In genomic region chr14:20469890-20470858, GRCh38 we compare ENCODE assay signal across 8 cellular contexts. TPM values are rescaled to one million over a fixed set of nuclear protein-coding genes. Genes with fewer than 3 reads are reported as not detected.
A peak's percentile ranks its signal among the peaks of the same experiment; 100 is the strongest.
DNase-seq lines count a peak whose midpoint lies in the region; ATAC-seq and TF ChIP-seq lines count a peak whose summit lies in the region.

No MANE protein-coding gene starts in this region.

- no peak for TF ChIP-seq CTCF in CD4-positive, alpha-beta T cell (IDR thresholded peaks at IDR 0.05)
- TF ChIP-seq CTCF in gastroesophageal sphincter (IDR thresholded peaks at IDR 0.05) (no peak), upper lobe of left lung (IDR thresholded peaks at IDR 0.05) (no peak)

- peaks cover 51% of the 10 kb centered on the region for H3K36me3 Mint-ChIP-seq in CD4-positive, alpha-beta T cell (ENCODE audit: low read depth)

- 5 to 7% methylated on average over 7 to 11 of the region's 14 CpGs for WGBS in gastroesophageal sphincter (ENCODE audit: low coverage in 1 of 2), 2 donors
- WGBS in upper lobe of left lung, 2 donors = 0% methylated on average over 14 of the region's 14 CpGs

- POLR2A ChIA-PET in CD4-positive, alpha-beta T cell (lab: Charles Lee) = interaction anchor here (0.7 to 4.8 kb wide), 18 partner anchors 9 to 213 kb away, joined by 3 to 43 read pairs (median 6); partner anchors contain the start of genes APEX1, OSGEP, PARP2 and PIP4P1

- H3K27me3 ChIP-seq in CD4-positive, alpha-beta T cell (ENCODE audit: control insufficient read depth, insufficient read depth, low read length) = no peaks in the 10 kb centered on the region
- H3K27me3 ChIP-seq in gastroesophageal sphincter (no peaks in the 10 kb centered on the region), upper lobe of left lung (no peaks in the 10 kb centered on the region)

- H3K36me3 ChIP-seq in gastroesophageal sphincter = peaks cover 0 to 29% of the 10 kb centered on the region in 2 donors
- peaks cover 0 to 31% (median 23%) of the 10 kb centered on the region in 4 donors for H3K36me3 ChIP-seq in upper lobe of left lung

- TF ChIP-seq EP300 in gastroesophageal sphincter (IDR thresholded peaks at IDR 0.05) (no peak), upper lobe of left lung (IDR thresholded peaks at IDR 0.05) (peak in 1 of 4 donors; percentile 12)

- peaks cover 58% of the 10 kb centered on the region for H3K4me1 Mint-ChIP-seq in CD4-positive, alpha-beta T cell (ENCODE audit: low read depth)

- peak overlapping the region; percentile 98 for H3K4me3 Mint-ChIP-seq in CD4-positive, alpha-beta T cell

- no peak for TF ChIP-seq POLR2A in gastroesophageal sphincter (IDR thresholded peaks at IDR 0.05)
- TF ChIP-seq POLR2A in upper lobe of left lung (IDR thresholded peaks at IDR 0.05) = no peak

- peak in 8 of 10 experiments; percentile 15 to 50 (median 34) for DNase-seq in CD4-positive, alpha-beta T cell
- DNase-seq in RPMI7951 (ENCODE audit: low read depth) (peak; percentile 64), nucleus accumbens (lab: John Stamatoyannopoulos, UW) (peak in 29 of 56 donors; percentile 5 to 73 (median 37)), upper lobe of left lung (peak in 1 of 2 donors; percentile 73)
- peak; percentile 83 for DNase-seq in activated effector memory CD4-positive, alpha-beta T cell treated with anti-CD3 and anti-CD28 coated beads, Interleukin-2, amount 50 U/mL, for 16 hours

- H3K27me3 Mint-ChIP-seq in CD4-positive, alpha-beta T cell = no peaks in the 10 kb centered on the region

- peak overlapping the region; percentile 81 for H3K27ac ChIP-seq in CD4-positive, alpha-beta T cell (ENCODE audit: low read depth, low read length)
- peak overlapping the region; percentile 66 to 95 (median 87) for H3K27ac ChIP-seq in gastroesophageal sphincter
- H3K27ac ChIP-seq in upper lobe of left lung = peak overlapping the region; percentile 88 to 97 (median 94)

- intact Hi-C loops in CD4-positive, alpha-beta T cell (cut with DNase I, micrococcal nuclease) = loop anchor here (1.0 to 10.0 kb wide), 7 partner anchors 7 to 615 kb away; partner anchors contain the start of genes APEX1 (in 2 of the 2), OSGEP (in 1 of the 2) and PARP2 (in 1 of the 2)

- H3K9me3 ChIP-seq in CD4-positive, alpha-beta T cell (ENCODE audit: control insufficient read depth, low read length) = no peaks in the 10 kb centered on the region
- H3K9me3 ChIP-seq in gastroesophageal sphincter = no peaks in the 10 kb centered on the region
- H3K9me3 ChIP-seq in upper lobe of left lung = no peaks in the 10 kb centered on the region

- peak; percentile 54 for ATAC-seq in CD4-positive, alpha-beta T cell (ENCODE audit: poor library complexity)
- peak; percentile 43 for ATAC-seq in GM19455 (IDR thresholded peaks at IDR 0.05; ENCODE audit: unreplicated experiment)
- peak; percentile 24 for ATAC-seq in HG03565 (IDR thresholded peaks at IDR 0.05; ENCODE audit: unreplicated experiment)
- peak; percentile 65 for ATAC-seq in gastroesophageal sphincter
- ATAC-seq in upper lobe of left lung (ENCODE audit: low FRiP score in 2 of 2) = peak; percentile 80 to 88

- H3K9me3 Mint-ChIP-seq in CD4-positive, alpha-beta T cell = no peaks in the 10 kb centered on the region

- peak overlapping the region; percentile 92 for H3K27ac Mint-ChIP-seq in CD4-positive, alpha-beta T cell

- peaks cover 0 to 21% (median 10%) of the 10 kb centered on the region in 3 donors for H3K4me1 ChIP-seq in gastroesophageal sphincter
- H3K4me1 ChIP-seq in upper lobe of left lung = peaks cover 14 to 33% (median 22%) of the 10 kb centered on the region in 4 donors

- CTCF ChIA-PET in CD4-positive, alpha-beta T cell (lab: Charles Lee) = interaction anchor here (1.0 to 1.6 kb wide), 4 partner anchors 12 to 57 kb away, joined by 3 to 7 read pairs (median 6); partner anchors contain the start of genes APEX1, OSGEP and TEP1

- peak overlapping the region; percentile 61 to 83 for H3K4me3 ChIP-seq in gastroesophageal sphincter
- peak overlapping the region; percentile 63 to 92 (median 88) for H3K4me3 ChIP-seq in upper lobe of left lung

RNA-seq across cellular contexts. Expression of gene PNP, which starts 1.0 kb away (rescaled TPM):
- total RNA-seq in CD4-positive, alpha-beta T cell = 10 to 100 TPM; 73.6 to 77.2 TPM
- 42.3 and 45.0 TPM in 2 replicates for total RNA-seq in RPMI7951 (2014; rRNA removed; shearing (Covaris generic))
- total RNA-seq in gastroesophageal sphincter = 10 to 100 TPM in 3 of 4 donors, 1 to 10 TPM in 1; 3.0 to 71.2 (median 19.9) TPM
- total RNA-seq in upper lobe of left lung = 10 to 100 TPM in 5 of 6 donors, 1 to 10 TPM in 1; 6.3 to 98.8 (median 32.9) TPM

RNA-seq across cellular contexts. Expression of gene PIP4P1, which starts 8.9 kb away (rescaled TPM):
- 100 to 1,000 TPM in 1 of 2 experiments, 10 to 100 TPM in 1; 83.9 to 107 TPM for total RNA-seq in CD4-positive, alpha-beta T cell
- total RNA-seq in RPMI7951 (2014; rRNA removed; shearing (Covaris generic)) = 16.5 and 22.9 TPM in 2 replicates
- 10 to 100 TPM; 12.2 to 23.2 (median 20.1) TPM for total RNA-seq in gastroesophageal sphincter
- total RNA-seq in upper lobe of left lung = 10 to 100 TPM; 20.8 to 58.7 (median 34.2) TPM

RNA-seq across cellular contexts. Expression of gene APEX1, which starts 15.1 kb away (rescaled TPM):
- 100 to 1,000 TPM; 125 to 127 TPM for total RNA-seq in CD4-positive, alpha-beta T cell
- total RNA-seq in RPMI7951 (2014; rRNA removed; shearing (Covaris generic)) = 41.7 and 49.5 TPM in 2 replicates
- total RNA-seq in gastroesophageal sphincter = 100 to 1,000 TPM in 1 of 4 donors, 10 to 100 TPM in 3; 86.2 to 120 (median 98.0) TPM
- total RNA-seq in upper lobe of left lung = 100 to 1,000 TPM in 4 of 6 donors, 10 to 100 TPM in 2; 81.5 to 134 (median 119) TPM

RNA-seq across cellular contexts. Expression of gene OSGEP, which starts 15.6 kb away (rescaled TPM):
- total RNA-seq in CD4-positive, alpha-beta T cell = 10 to 100 TPM; 49.2 to 52.9 TPM
- total RNA-seq in RPMI7951 (2014; rRNA removed; shearing (Covaris generic)) = 19.9 and 26.9 TPM in 2 replicates
- total RNA-seq in gastroesophageal sphincter (10 to 100 TPM; 28.2 to 44.4 (median 34.4) TPM), upper lobe of left lung (10 to 100 TPM; 31.7 to 58.8 (median 48.1) TPM)

RNA-seq across cellular contexts. Expression of gene KLHL33, which starts 34.2 kb away (rescaled TPM):
- total RNA-seq in CD4-positive, alpha-beta T cell = under 1 TPM; 0.19 to 0.31 TPM
- not detected in 2 replicates for total RNA-seq in RPMI7951 (2014; rRNA removed; shearing (Covaris generic))
- total RNA-seq in gastroesophageal sphincter (1 to 10 TPM in 2 of 4 donors, under 1 TPM in 2; 0.27 to 2.6 (median 1.1) TPM), upper lobe of left lung (under 1 TPM in 3 of 6 donors, not detected in 3; 0.22 to 0.60 (median 0.24) TPM)

Comparison
In these comparisons a context has a peak if more than half of its experiments do, and no peak if none do; other contexts are left out.
1. ATAC-seq: peak in every context shown above with its lines; median percentile 84 in upper lobe of left lung; 65 in gastroesophageal sphincter; 54 in CD4-positive, alpha-beta T cell; 43 in GM19455; 24 in HG03565.